ENCODE assay signal across 20 cellular contexts in the genomic region with DNA sequence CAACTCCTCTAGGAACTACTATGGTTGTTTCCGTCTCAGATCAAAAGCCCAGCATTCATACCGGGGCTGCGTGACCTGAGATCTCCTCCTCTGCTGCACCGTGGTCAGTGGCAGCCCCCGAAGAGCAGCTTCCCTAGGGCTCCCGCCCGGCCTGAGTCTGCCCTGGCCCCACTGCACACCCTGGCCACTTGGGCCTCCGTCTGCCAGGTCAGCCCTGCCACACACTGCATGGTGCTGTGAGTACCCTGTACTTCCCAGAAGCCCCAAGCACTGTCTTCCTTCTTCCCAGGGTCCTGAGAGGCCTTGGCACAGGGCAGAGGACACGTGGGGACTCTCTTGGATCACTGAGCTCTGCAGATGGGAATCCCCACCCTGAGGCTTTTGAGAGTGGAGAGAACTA.
"Had no signal": no experiment of that assay in that cellular context is flagged by ENCODE, and none has a peak within 500 bp of the region (broad histone marks: within the 10 kb centered on the region; RNA-seq: fewer than 3 reads in every experiment).

No MANE protein-coding gene starts in this region.

- H3K4me1 Mint-ChIP-seq: naive B cell; stimulated activated memory B cell treated with anti-CD40 and anti-IgM and Interleukin-4, amounts not matched to agents 10 μg/mL and 1 μg/mL and 100 μg/mL, for 72 hours had no signal

- H3K27me3 Mint-ChIP-seq: dendritic cell treated with granulocyte-macrophage colony-stimulating factor and Interleukin-4, amounts not matched to agents 40 ng/mL and 50 ng/mL, for 4 days; stimulated activated naive CD8-positive, alpha-beta T cell treated with anti-CD3 and anti-CD28 coated beads, Interleukin-15, Interleukin-2, amounts not matched to agents 100 ng/mL and 50 ng/mL, for 24 hours had no signal

- H3K79me2 ChIP-seq: hepatocyte had no signal

- H3K4me3 ChIP-seq: hepatocyte, ovary, tibial nerve, upper lobe of right lung, vagina had no signal

- H3K4me2 ChIP-seq: hepatocyte had no signal

- H3K36me3 Mint-ChIP-seq: naive B cell; stimulated activated memory B cell treated with anti-CD40 and anti-IgM and Interleukin-4, amounts not matched to agents 10 μg/mL and 1 μg/mL and 100 μg/mL, for 72 hours had no signal

- H2AFZ ChIP-seq: hepatocyte had no signal

- ATAC-seq: left colon; left ventricle myocardium superior; right cardiac atrium; stimulated activated memory B cell treated with anti-CD40 and anti-IgM and Interleukin-4, amounts not matched to agents 10 μg/mL and 1 μg/mL and 100 μg/mL, for 72 hours; upper lobe of right lung had no signal

- H3K36me3 ChIP-seq: ovary, tibial nerve, upper lobe of right lung, vagina had no signal

- H3K9me3 ChIP-seq: ovary, tibial nerve, upper lobe of right lung, vagina had no signal

- H3K27me3 ChIP-seq: hepatocyte, ovary, tibial nerve, upper lobe of right lung, vagina had no signal

- H3K27ac ChIP-seq: foreskin keratinocyte, hepatocyte, ovary, tibial nerve, upper lobe of right lung, vagina had no signal

- H3K9me3 Mint-ChIP-seq: nephron; stimulated activated memory B cell treated with anti-CD40 and anti-IgM and Interleukin-4, amounts not matched to agents 10 μg/mL and 1 μg/mL and 100 μg/mL, for 72 hours; stimulated activated naive CD8-positive, alpha-beta T cell treated with anti-CD3 and anti-CD28 coated beads, Interleukin-15, Interleukin-2, amounts not matched to agents 100 ng/mL and 50 ng/mL, for 24 hours had no signal

- H3K4me1 ChIP-seq: upper lobe of right lung had no signal

- DNase-seq: erythroblast; head of caudate nucleus; kidney; left colon; mesendoderm; naive B cell; stimulated activated CD4-positive, alpha-beta T cell treated with anti-CD3 and anti-CD28 coated beads, Interleukin-4, amount 100 ng/mL, for 1 hour had no signal

- H3K4me3 Mint-ChIP-seq: dendritic cell treated with granulocyte-macrophage colony-stimulating factor and Interleukin-4, amounts not matched to agents 40 ng/mL and 50 ng/mL, for 4 days; nephron; stimulated activated memory B cell treated with anti-CD40 and anti-IgM and Interleukin-4, amounts not matched to agents 10 μg/mL and 1 μg/mL and 100 μg/mL, for 72 hours; stimulated activated naive CD8-positive, alpha-beta T cell treated with anti-CD3 and anti-CD28 coated beads, Interleukin-15, Interleukin-2, amounts not matched to agents 100 ng/mL and 50 ng/mL, for 24 hours had no signal

- H3K27ac Mint-ChIP-seq: dendritic cell treated with granulocyte-macrophage colony-stimulating factor and Interleukin-4, amounts not matched to agents 40 ng/mL and 50 ng/mL, for 4 days; nephron; progenitor cell of endocrine pancreas; stimulated activated memory B cell treated with anti-CD40 and anti-IgM and Interleukin-4, amounts not matched to agents 10 μg/mL and 1 μg/mL and 100 μg/mL, for 72 hours; stimulated activated naive CD8-positive, alpha-beta T cell treated with anti-CD3 and anti-CD28 coated beads, Interleukin-15, Interleukin-2, amounts not matched to agents 100 ng/mL and 50 ng/mL, for 24 hours had no signal
